24 cellular contexts compared by ENCODE assay signal in genomic region chr11:57938351-57938750, GRCh38.
"Had no signal": no experiment of that assay in that cellular context is flagged by ENCODE, and none has a peak within 500 bp of the region (broad histone marks: within the 10 kb centered on the region; RNA-seq: fewer than 3 reads in every experiment).

No MANE protein-coding gene starts in this region.

- H3K27me3 ChIP-seq: ovary, right atrium auricular region, right lobe of liver, tibial nerve, upper lobe of left lung, vagina had no signal

- DNase-seq: hypothalamus; immature natural killer cell; left ventricle myocardium inferior; midbrain; mucosa of descending colon; naive thymus-derived CD4-positive, alpha-beta T cell; ovary; right lobe of liver; stimulated activated CD4-positive, alpha-beta T cell treated with anti-CD3 and anti-CD28 coated beads, Interleukin-1b, Interleukin-23, amount 100 ng/mL, for 48 hours; stimulated activated CD4-positive, alpha-beta T cell treated with anti-CD3 and anti-CD28 coated beads, Interleukin-2, amount 100 ng/mL, for 48 hours; stimulated activated CD4-positive, alpha-beta T cell treated with anti-CD3 and anti-CD28 coated beads, Interleukin-4, amount 100 ng/mL, for 4 hours; stimulated activated CD8-positive, alpha-beta memory T cell treated with anti-CD3 and anti-CD28 coated beads, Interleukin-4, amount 100 ng/mL, for 48 hours; stimulated activated naive CD4-positive, alpha-beta T cell treated with Interleukin-2 at 50 U/mL for 16 hours; stimulated activated naive CD8-positive, alpha-beta T cell treated with anti-CD3 and anti-CD28 coated beads, Interleukin-15, amount 100 ng/mL, for 72 hours; substantia nigra; upper lobe of left lung had no signal

- FAIRE-seq: islet of Langerhans had no signal

- H3K4me1 ChIP-seq: right atrium auricular region, right lobe of liver, tibial nerve, vagina had no signal

- H3K4me2 ChIP-seq: smooth muscle cell had no signal

- H3K9me3 ChIP-seq: left ventricle myocardium inferior, mucosa of descending colon, ovary, right atrium auricular region, right lobe of liver, tibial nerve, upper lobe of left lung, vagina had no signal

- H3K4me3 ChIP-seq: left ventricle myocardium inferior, lung, mucosa of descending colon, ovary, right atrium auricular region, right lobe of liver, smooth muscle cell, tibial nerve, upper lobe of left lung, vagina had no signal

- H3K36me3 ChIP-seq: left ventricle myocardium inferior, ovary, right atrium auricular region, right lobe of liver, tibial nerve, upper lobe of left lung, vagina had no signal

- ATAC-seq: mucosa of descending colon; naive thymus-derived CD4-positive, alpha-beta T cell; natural killer cell treated with Interleukin-12 subunit alpha and Interleukin-12 subunit beta and Interleukin-15 and Interleukin-18, amount 100 ng/mL, for 72 hours; right lobe of liver; stimulated activated memory B cell treated with anti-CD40 and anti-IgM and Interleukin-4, amounts not matched to agents 10 μg/mL and 1 μg/mL and 100 μg/mL, for 72 hours; stimulated activated naive CD8-positive, alpha-beta T cell treated with anti-CD3 and anti-CD28 coated beads, Interleukin-15, amount 100 ng/mL, for 72 hours had no signal

- H3K27ac ChIP-seq: left ventricle myocardium inferior, ovary, right atrium auricular region, right lobe of liver, tibial nerve, upper lobe of left lung, vagina had no signal
